Comparison of ENCODE assay signal across 8 cellular contexts in the genomic region with DNA sequence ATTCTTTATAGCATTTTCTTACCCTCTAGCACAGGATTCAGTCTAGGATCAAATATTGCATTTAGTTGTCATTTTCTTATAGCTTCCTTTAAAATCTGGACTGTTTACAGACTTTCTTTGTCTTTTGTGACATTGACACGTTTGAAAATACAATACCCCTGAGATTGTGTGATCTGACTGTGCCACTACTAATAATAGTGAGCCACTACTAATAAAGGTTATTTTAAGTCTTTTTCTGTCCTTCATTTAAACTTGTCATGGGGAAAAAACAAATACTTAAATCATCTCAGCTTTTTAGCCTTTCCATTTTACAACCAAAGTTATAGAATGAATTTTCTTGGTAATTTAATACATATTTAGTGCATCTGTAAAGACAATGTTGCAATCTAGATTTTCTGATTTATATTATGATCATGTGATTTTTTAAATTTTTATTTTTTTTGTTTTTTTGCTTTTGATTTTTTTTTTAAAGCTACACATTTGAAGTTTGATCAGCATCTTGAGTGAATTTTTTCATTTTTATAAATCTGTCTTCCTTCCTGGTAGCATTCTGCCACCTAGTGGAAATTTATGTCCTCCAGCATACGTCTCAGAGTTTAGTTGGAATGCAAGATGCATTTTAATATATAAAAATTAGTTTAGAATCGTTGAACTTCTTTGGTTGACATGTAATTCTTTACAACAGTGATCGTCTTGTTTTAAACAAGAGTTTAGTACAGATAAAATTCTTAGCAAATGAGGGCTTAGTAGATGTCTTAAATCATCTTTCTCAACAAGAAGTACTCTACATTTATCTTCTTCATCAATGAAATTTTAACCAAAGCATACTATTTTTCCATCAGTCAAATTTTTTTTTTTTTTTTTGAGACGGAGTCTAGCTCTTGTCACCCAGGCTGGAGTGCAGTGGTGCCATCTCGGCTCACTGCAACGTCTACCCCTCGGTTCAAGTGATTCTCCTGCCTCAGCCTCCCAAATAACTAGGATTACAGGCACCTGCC.
DNase-seq lines count a peak whose midpoint lies in the region; ATAC-seq, FAIRE-seq and TF ChIP-seq lines count a peak whose summit lies in the region.

No MANE protein-coding gene starts in this region.

- intact Hi-C loops in heart left ventricle (cut with DNase I) = loop anchor here (1.0 to 10.0 kb wide), 16 partner anchors 118 to 876 kb away; a partner anchor contains a TSS
- intact Hi-C loops in Right ventricle myocardium inferior (cut with DNase I) = loop anchor here (2.0 to 5.0 kb wide), 4 partner anchors 119 to 424 kb away; a partner anchor contains a TSS
- intact Hi-C loops in pancreas (cut with DNase I) = loop anchor here in 2 of 3 donors (10.0 kb wide), 2 partner anchors 116 to 236 kb away; a partner anchor contains a TSS

- peaks cover 0 to 44% (median 37%) of the 10 kb centered on the region in 9 donors for H3K36me3 ChIP-seq in heart left ventricle
- peaks cover 0 to 20% (median 0%) of the 10 kb centered on the region in 3 donors for H3K36me3 ChIP-seq in pancreas

- H3K27me3 ChIP-seq in heart left ventricle (no peaks in the 10 kb centered on the region), pancreas (no peaks in the 10 kb centered on the region)

- DNase-seq in heart left ventricle = no peak
- no peak for DNase-seq in Right ventricle myocardium inferior (ENCODE audit: missing footprints)
- DNase-seq in NAMALWA (ENCODE audit: low spot score) = peak; percentile 80
- peak; percentile 79 for DNase-seq in SW480 (ENCODE audit: low spot score)
- DNase-seq in fibroblast of mammary gland (ENCODE audit: low read depth) = peak; percentile 77
- no peak for DNase-seq in pancreas
- DNase-seq in HK-2 (ENCODE audit: unreplicated experiment) = no peak

- 38 to 52% (median 44%) methylated on average over 8 of the region's 8 CpGs for WGBS in heart left ventricle, 4 donors
- 39 to 41% methylated on average over 8 of the region's 8 CpGs for WGBS in pancreas, 2 donors

- no peak for TF ChIP-seq POLR2A in heart left ventricle (IDR thresholded peaks at IDR 0.05)

- peak; percentile 74 to 96 (median 87) for TF ChIP-seq CTCF in heart left ventricle (IDR thresholded peaks at IDR 0.05)
- peak; percentile 87 for TF ChIP-seq CTCF in fibroblast of mammary gland (conservative IDR thresholded peaks at IDR 0.05; ENCODE audit: control insufficient read depth, insufficient read depth, low read depth, low read length)
- peak; percentile 39 to 76 (median 66) for TF ChIP-seq CTCF in pancreas (IDR thresholded peaks at IDR 0.05)

- H3K4me1 ChIP-seq in heart left ventricle (peaks cover 0 to 24% (median 11%) of the 10 kb centered on the region in 12 donors), pancreas (no peaks in the 10 kb centered on the region)

- H3K9me3 ChIP-seq in heart left ventricle (no peaks in the 10 kb centered on the region), pancreas (no peaks in the 10 kb centered on the region)

- H3K27ac ChIP-seq in heart left ventricle (peak overlapping the region in 5 of 12 donors; percentile 3 to 18 (median 8)), pancreas (no peak overlapping the region)

- FAIRE-seq in pancreas (lab: Jason Lieb, UNC) = peak; percentile 92

- H3K4me3 ChIP-seq in heart left ventricle = no peak overlapping the region
- no peak overlapping the region for H3K4me3 ChIP-seq in fibroblast of mammary gland (ENCODE audit: control insufficient read depth, low read depth, low read length)
- no peak overlapping the region for H3K4me3 ChIP-seq in pancreas

- peak in 2 of 4 donors; percentile 53 to 60 for ATAC-seq in heart left ventricle
- no peak for ATAC-seq in Right ventricle myocardium inferior
- peak; percentile 38 to 77 (median 74) for ATAC-seq in pancreas
- no peak for ATAC-seq in GM19455 (IDR thresholded peaks at IDR 0.05; ENCODE audit: unreplicated experiment)

Comparison
In these comparisons a context has a peak if more than half of its experiments do, and no peak if none do; other contexts are left out.
1. ATAC-seq: peak in pancreas (4 of 4); none in Right ventricle myocardium inferior (single experiment) and GM19455 (single experiment).
2. DNase-seq: peak in NAMALWA (single experiment), SW480 (single experiment) and fibroblast of mammary gland (single experiment); none in heart left ventricle (0 of 5), Right ventricle myocardium inferior (single experiment), pancreas (0 of 6) and HK-2 (single experiment).
3. Peak in every context shown above with its lines, with median percentiles within 50 percentile points of each other: CTCF ChIP-seq.